Comparison of ENCODE assay signal across 15 cellular contexts in the genomic region with DNA sequence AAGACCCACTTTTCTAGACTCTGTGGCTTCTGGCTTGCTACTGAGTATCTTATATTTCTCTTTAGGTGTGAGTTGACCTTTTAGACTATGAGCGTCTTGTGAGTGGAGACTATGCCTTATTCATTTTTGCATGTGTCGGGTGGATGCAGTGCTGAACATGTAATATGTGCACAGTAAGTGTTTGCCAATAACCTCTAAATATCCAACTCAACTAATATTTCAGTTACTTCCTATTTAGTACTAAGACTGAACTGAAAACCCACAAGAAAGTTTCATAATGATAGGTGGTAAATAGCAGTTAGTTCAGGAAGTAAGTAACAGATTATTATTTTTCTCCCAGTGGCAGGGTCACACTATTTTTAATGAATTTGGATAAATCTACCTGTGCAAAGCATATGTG.
DNase-seq lines count a peak whose midpoint lies in the region; ATAC-seq and TF ChIP-seq lines count a peak whose summit lies in the region.
"Had no signal": no experiment of that assay in that cellular context is flagged by ENCODE, and none has a peak within 500 bp of the region (broad histone marks: within the 10 kb centered on the region; RNA-seq: fewer than 3 reads in every experiment).

No MANE protein-coding gene starts in this region.

- no peak overlapping the region for H3K27ac Mint-ChIP-seq in stimulated activated effector memory CD8-positive, alpha-beta T cell treated with anti-CD3 and anti-CD28 coated beads, Interleukin-12 subunit alpha, Interleukin-12 subunit beta, amount 100 ng/mL, for 72 hours
- H3K27ac Mint-ChIP-seq: activated CD4-positive, alpha-beta T cell treated with anti-CD3 and anti-CD28 coated beads, Interleukin-2, amount 10 ng/mL, durations not matched to agents 24 days and 14 days; activated naive CD4-positive, alpha-beta T cell treated with anti-CD3 and anti-CD28 coated beads, Interleukin-2, amount 10 ng/mL, durations not matched to agents 7 days and 5 days; immature natural killer cell; natural killer cell had no signal

- H3K9me3 Mint-ChIP-seq in stimulated activated effector memory CD8-positive, alpha-beta T cell treated with anti-CD3 and anti-CD28 coated beads, Interleukin-12 subunit alpha, Interleukin-12 subunit beta, amount 100 ng/mL, for 72 hours: peaks cover 7% of the 10 kb centered on the region
- H3K9me3 Mint-ChIP-seq: activated naive CD4-positive, alpha-beta T cell treated with anti-CD3 and anti-CD28 coated beads, Interleukin-2, amount 10 ng/mL, durations not matched to agents 7 days and 5 days; natural killer cell had no signal

- H3K4me3 ChIP-seq in Loucy (ENCODE audit: low read length, poor library complexity, severe bottlenecking): peak overlapping the region; percentile 18

- peaks cover 6% of the 10 kb centered on the region; the same call in 1 of the 2 replicates for H3K9me3 ChIP-seq in Loucy (ENCODE audit: insufficient read depth, low read depth, low read length)

- DNase-seq in stimulated activated effector memory CD8-positive, alpha-beta T cell treated with anti-CD3 and anti-CD28 coated beads, Interleukin-12 subunit alpha, Interleukin-12 subunit beta, amount 100 ng/mL, for 72 hours (ENCODE audit: low spot score in 2 of 2): no peak
- DNase-seq in Right ventricle myocardium inferior (ENCODE audit: missing footprints): no peak
- no peak for DNase-seq in KBM-7
- DNase-seq: activated CD4-positive, alpha-beta T cell treated with anti-CD3 and anti-CD28 coated beads, Interleukin-2, amount 10 ng/mL, durations not matched to agents 24 days and 14 days; activated naive CD4-positive, alpha-beta T cell treated with anti-CD3 and anti-CD28 coated beads, Interleukin-2, amount 10 ng/mL, durations not matched to agents 7 days and 5 days; immature natural killer cell; natural killer cell; NCI-H2029 treated with DMSO at 0.1 percent for 48 hours; Right ventricle myocardium superior; small intestine; stimulated activated CD8-positive, alpha-beta memory T cell treated with anti-CD3 and anti-CD28 coated beads, Interleukin-4, amount 100 ng/mL, for 48 hours had no signal

- H3K4me1 ChIP-seq in Loucy (ENCODE audit: insufficient read depth, low read length, poor library complexity, severe bottlenecking): peaks cover 34% of the 10 kb centered on the region

- H3K4me3 Mint-ChIP-seq in stimulated activated effector memory CD8-positive, alpha-beta T cell treated with anti-CD3 and anti-CD28 coated beads, Interleukin-12 subunit alpha, Interleukin-12 subunit beta, amount 100 ng/mL, for 72 hours: no peak overlapping the region
- H3K4me3 Mint-ChIP-seq: activated CD4-positive, alpha-beta T cell treated with anti-CD3 and anti-CD28 coated beads, Interleukin-2, amount 10 ng/mL, durations not matched to agents 24 days and 14 days; activated naive CD4-positive, alpha-beta T cell treated with anti-CD3 and anti-CD28 coated beads, Interleukin-2, amount 10 ng/mL, durations not matched to agents 7 days and 5 days; immature natural killer cell; natural killer cell had no signal

- H3K27me3 ChIP-seq in Loucy (ENCODE audit: insufficient read depth, low read length, poor library complexity, severe bottlenecking): no peaks in the 10 kb centered on the region

- H3K36me3 ChIP-seq in Loucy (ENCODE audit: insufficient read depth, low read length): peaks cover 5% of the 10 kb centered on the region; the same call in 1 of the 2 replicates

- no peaks in the 10 kb centered on the region for H3K36me3 Mint-ChIP-seq in stimulated activated effector memory CD8-positive, alpha-beta T cell treated with anti-CD3 and anti-CD28 coated beads, Interleukin-12 subunit alpha, Interleukin-12 subunit beta, amount 100 ng/mL, for 72 hours
- H3K36me3 Mint-ChIP-seq: activated naive CD4-positive, alpha-beta T cell treated with anti-CD3 and anti-CD28 coated beads, Interleukin-2, amount 10 ng/mL, durations not matched to agents 7 days and 5 days; natural killer cell had no signal

- H3K9ac ChIP-seq in Loucy (ENCODE audit: low read depth, low read length, poor library complexity, severe bottlenecking): peak overlapping the region; percentile 24

- ATAC-seq in GM18909 (IDR thresholded peaks at IDR 0.05; ENCODE audit: poor library complexity, unreplicated experiment) (peak; percentile 84), HG02678 (IDR thresholded peaks at IDR 0.05; ENCODE audit: unreplicated experiment) (peak; percentile 71), Right ventricle myocardium inferior (no peak), GM18873 (IDR thresholded peaks at IDR 0.05; ENCODE audit: low FRiP score, unreplicated experiment) (no peak)
- peak; percentile 45 for ATAC-seq in stimulated activated effector memory CD8-positive, alpha-beta T cell treated with anti-CD3 and anti-CD28 coated beads, Interleukin-12 subunit alpha, Interleukin-12 subunit beta, amount 100 ng/mL, for 72 hours

- no peaks in the 10 kb centered on the region for H4K20me1 ChIP-seq in Loucy (ENCODE audit: insufficient read depth, low read length, poor library complexity, severe bottlenecking)

- no peaks in the 10 kb centered on the region for H3F3A ChIP-seq in Loucy (ENCODE audit: low read depth)

- peak overlapping the region; percentile 52 for H3K4me2 ChIP-seq in Loucy (ENCODE audit: low read depth, low read length, poor library complexity, severe bottlenecking)

- H3K4me1 Mint-ChIP-seq in stimulated activated effector memory CD8-positive, alpha-beta T cell treated with anti-CD3 and anti-CD28 coated beads, Interleukin-12 subunit alpha, Interleukin-12 subunit beta, amount 100 ng/mL, for 72 hours: peaks cover 24% of the 10 kb centered on the region

- no peak for TF ChIP-seq CTCF in Loucy (conservative IDR thresholded peaks at IDR 0.05; ENCODE audit: low read length)

- intact Hi-C loops in Right ventricle myocardium inferior (cut with DNase I): no loop called here

- in situ Hi-C loops in KBM-7 (cut with MboI; ENCODE audit: low pct_unique_long_range_greater_than_20kb, low sequenced_read_pairs): no loop called here

- peaks cover 65% of the 10 kb centered on the region for H3K79me2 ChIP-seq in Loucy (ENCODE audit: insufficient read depth, low read length)

- no peaks in the 10 kb centered on the region for H3K9me2 ChIP-seq in Loucy (replicated peaks; ENCODE audit: low read depth, low read length)

- H2AFZ ChIP-seq in Loucy (ENCODE audit: low read length): no peak overlapping the region

Comparison
In these comparisons a context has a peak if more than half of its experiments do, and no peak if none do; other contexts are left out.
1. ATAC-seq: peak in GM18909 (single experiment), HG02678 (single experiment) and stimulated activated effector memory CD8-positive, alpha-beta T cell treated with anti-CD3 and anti-CD28 coated beads, Interleukin-12 subunit alpha, Interleukin-12 subunit beta, amount 100 ng/mL, for 72 hours (single experiment); none in Right ventricle myocardium inferior (single experiment) and GM18873 (single experiment).